Comparison of ENCODE assay signal across 8 cellular contexts in the genomic region with DNA sequence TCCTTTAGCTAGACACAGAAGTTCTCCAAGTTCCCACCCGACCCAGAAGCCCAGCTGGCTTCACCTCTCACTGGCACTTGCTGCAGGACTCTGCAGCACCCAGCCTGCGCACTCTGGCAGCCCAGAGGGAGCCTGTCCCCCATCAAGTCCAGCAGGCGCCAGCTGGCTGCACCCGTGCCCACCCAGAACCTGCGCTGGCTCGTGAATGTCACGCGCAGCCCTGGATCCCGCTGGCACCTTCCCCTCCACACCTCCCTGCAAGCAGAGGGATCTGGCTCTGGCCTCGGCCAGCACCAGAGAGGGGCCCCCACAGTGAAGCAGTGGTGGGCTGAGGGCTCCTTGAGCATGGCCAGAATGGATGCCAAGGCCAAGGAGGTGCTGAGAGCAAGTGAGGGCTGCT.
"Had no signal": no experiment of that assay in that cellular context is flagged by ENCODE, and none has a peak within 500 bp of the region (broad histone marks: within the 10 kb centered on the region; RNA-seq: fewer than 3 reads in every experiment).

No MANE protein-coding gene starts in this region.

- H3K4me3 Mint-ChIP-seq: GM23338, H9 had no signal

- FAIRE-seq: H1, H54, HTR-8/SVneo, K562 had no signal

- H3K27ac Mint-ChIP-seq: GM23338, H9 had no signal

- H3K4me3 ChIP-seq: GM23338, K562 had no signal

- DNase-seq: H9, HCEC 1CT, IMR-90 had no signal

- ATAC-seq: GM23338, K562 had no signal

- H3K4me1 Mint-ChIP-seq: GM23338, H9 had no signal
